In genomic region chr13:107743983-107744382, GRCh38 we compare ENCODE assay signal across 24 cellular contexts.
A peak's percentile ranks its signal among the peaks of the same experiment; 100 is the strongest.
DNase-seq lines count a peak whose midpoint lies in the region; ATAC-seq and TF ChIP-seq lines count a peak whose summit lies in the region.
"Had no signal": no experiment of that assay in that cellular context is flagged by ENCODE, and none has a peak within 500 bp of the region (broad histone marks: within the 10 kb centered on the region; RNA-seq: fewer than 3 reads in every experiment).

No MANE protein-coding gene starts in this region.

- H3K9me3 ChIP-seq in MG63 = no peaks in the 10 kb centered on the region
- H3K9me3 ChIP-seq in right cardiac atrium (ENCODE audit: control insufficient read depth, low read length) = no peaks in the 10 kb centered on the region
- H3K9me3 ChIP-seq: Caco-2, mucosa of descending colon, psoas muscle had no signal

- peak; percentile 53 for DNase-seq in OCI-M1 (lab: John Stamatoyannopoulos, UW)
- DNase-seq in astrocyte of the spinal cord (ENCODE audit: low read depth, low spot score) = peak; percentile 61
- DNase-seq in islet precursor cell = peak; percentile 69
- DNase-seq in MG63 = no peak
- no peak for DNase-seq in right cardiac atrium
- no peak for DNase-seq in mesothelial cell of epicardium (ENCODE audit: low spot score in 2 of 2, unreplicated experiment in 2 of 2)
- DNase-seq: activated CD4-positive, alpha-beta T cell treated with anti-CD3 and anti-CD28 coated beads, Interleukin-2, amount 10 ng/mL, durations not matched to agents 24 days and 14 days; activated CD8-positive, alpha-beta memory T cell treated with anti-CD3 and anti-CD28 coated beads, Interleukin-2, amount 10 ng/mL, durations not matched to agents 7 days and 5 days; amniotic stem cell; Caco-2; caudate nucleus; EL; mucosa of descending colon; NCI-H1105 treated with DMSO at 0.1 percent for 48 hours; psoas muscle; SHP77; stimulated activated CD4-positive, alpha-beta T cell treated with anti-CD3 and anti-CD28 coated beads, Interleukin-4, amount 100 ng/mL, for 24 hours; T-cell; trophoblast cell had no signal

- no peaks in the 10 kb centered on the region for H3K4me1 ChIP-seq in right cardiac atrium (ENCODE audit: control insufficient read depth, insufficient read depth, low read length)
- H3K4me1 ChIP-seq: Caco-2, psoas muscle had no signal

- ATAC-seq in GM21717 (IDR thresholded peaks at IDR 0.05; ENCODE audit: unreplicated experiment) (no peak), right cardiac atrium (no peak)
- ATAC-seq: activated CD8-positive, alpha-beta memory T cell treated with anti-CD3 and anti-CD28 coated beads, Interleukin-2, amount 10 ng/mL, durations not matched to agents 7 days and 5 days; left lobe of liver; mucosa of descending colon; psoas muscle; T-cell had no signal

- H3K27ac Mint-ChIP-seq in mesothelial cell of epicardium = no peak overlapping the region
- H3K27ac Mint-ChIP-seq: activated CD4-positive, alpha-beta T cell treated with anti-CD3 and anti-CD28 coated beads, Interleukin-2, amount 10 ng/mL, durations not matched to agents 24 days and 14 days; activated CD8-positive, alpha-beta memory T cell treated with anti-CD3 and anti-CD28 coated beads, Interleukin-2, amount 10 ng/mL, durations not matched to agents 7 days and 5 days; B cell; stimulated activated naive CD8-positive, alpha-beta T cell treated with anti-CD3 and anti-CD28 coated beads, Interleukin-15, Interleukin-2, amounts not matched to agents 100 ng/mL and 50 ng/mL, for 24 hours; T-cell had no signal

- H3K27me3 Mint-ChIP-seq in mesothelial cell of epicardium (ENCODE audit: low read depth) = no peaks in the 10 kb centered on the region
- H3K27me3 Mint-ChIP-seq: activated CD4-positive, alpha-beta T cell treated with anti-CD3 and anti-CD28 coated beads, Interleukin-2, amount 10 ng/mL, durations not matched to agents 24 days and 14 days; activated CD8-positive, alpha-beta memory T cell treated with anti-CD3 and anti-CD28 coated beads, Interleukin-2, amount 10 ng/mL, durations not matched to agents 7 days and 5 days; B cell; stimulated activated naive CD8-positive, alpha-beta T cell treated with anti-CD3 and anti-CD28 coated beads, Interleukin-15, Interleukin-2, amounts not matched to agents 100 ng/mL and 50 ng/mL, for 24 hours; T-cell had no signal

- no peaks in the 10 kb centered on the region for H3K36me3 ChIP-seq in MG63

- no peaks in the 10 kb centered on the region for H3K4me1 Mint-ChIP-seq in mesothelial cell of epicardium
- H3K4me1 Mint-ChIP-seq: activated CD4-positive, alpha-beta T cell treated with anti-CD3 and anti-CD28 coated beads, Interleukin-2, amount 10 ng/mL, durations not matched to agents 24 days and 14 days; activated CD8-positive, alpha-beta memory T cell treated with anti-CD3 and anti-CD28 coated beads, Interleukin-2, amount 10 ng/mL, durations not matched to agents 7 days and 5 days; B cell; T-cell had no signal

- in situ Hi-C loops in astrocyte of the spinal cord (cut with HindIII; ENCODE audit: low sequenced_read_pairs) = no loop called here

- H3K27ac ChIP-seq in right cardiac atrium (ENCODE audit: low read length) = no peak overlapping the region
- H3K27ac ChIP-seq: epithelial cell of prostate, psoas muscle had no signal

- H3K27me3 ChIP-seq in MG63 (no peaks in the 10 kb centered on the region), right cardiac atrium (ENCODE audit: control insufficient read depth, insufficient read depth) (no peaks in the 10 kb centered on the region)

- 75% methylated on average over 3 of the region's 3 CpGs for WGBS in right cardiac atrium

- H3K9me3 Mint-ChIP-seq in mesothelial cell of epicardium = no peaks in the 10 kb centered on the region
- H3K9me3 Mint-ChIP-seq: activated CD4-positive, alpha-beta T cell treated with anti-CD3 and anti-CD28 coated beads, Interleukin-2, amount 10 ng/mL, durations not matched to agents 24 days and 14 days; stimulated activated naive CD8-positive, alpha-beta T cell treated with anti-CD3 and anti-CD28 coated beads, Interleukin-15, Interleukin-2, amounts not matched to agents 100 ng/mL and 50 ng/mL, for 24 hours had no signal

- H3K4me3 ChIP-seq in astrocyte of the spinal cord (ENCODE audit: low read depth, low read length) (no peak overlapping the region), MG63 (no peak overlapping the region), right cardiac atrium (ENCODE audit: low read length) (no peak overlapping the region)
- H3K4me3 ChIP-seq: mucosa of descending colon, psoas muscle had no signal

- TF ChIP-seq CTCF in astrocyte of the spinal cord (IDR thresholded peaks at IDR 0.05; ENCODE audit: low read depth, low read length) (no peak), mesothelial cell of epicardium (IDR thresholded peaks at IDR 0.05; ENCODE audit: unreplicated experiment) (no peak)

- H3K4me3 Mint-ChIP-seq in mesothelial cell of epicardium = no peak overlapping the region
- H3K4me3 Mint-ChIP-seq: activated CD4-positive, alpha-beta T cell treated with anti-CD3 and anti-CD28 coated beads, Interleukin-2, amount 10 ng/mL, durations not matched to agents 24 days and 14 days; activated CD8-positive, alpha-beta memory T cell treated with anti-CD3 and anti-CD28 coated beads, Interleukin-2, amount 10 ng/mL, durations not matched to agents 7 days and 5 days; B cell; stimulated activated naive CD8-positive, alpha-beta T cell treated with anti-CD3 and anti-CD28 coated beads, Interleukin-15, Interleukin-2, amounts not matched to agents 100 ng/mL and 50 ng/mL, for 24 hours; T-cell had no signal

- intact Hi-C loops in right cardiac atrium (cut with DNase I) = no loop called here

- no peaks in the 10 kb centered on the region for H3K36me3 Mint-ChIP-seq in mesothelial cell of epicardium
- H3K36me3 Mint-ChIP-seq: activated CD8-positive, alpha-beta memory T cell treated with anti-CD3 and anti-CD28 coated beads, Interleukin-2, amount 10 ng/mL, durations not matched to agents 7 days and 5 days; T-cell had no signal

Comparison
In these comparisons a context has a peak if more than half of its experiments do, and no peak if none do; other contexts are left out.
1. DNase-seq: peak in OCI-M1 (single experiment), astrocyte of the spinal cord (single experiment) and islet precursor cell (single experiment); none in MG63 (single experiment), right cardiac atrium (0 of 3) and mesothelial cell of epicardium (0 of 2).